ENCODE assay signal across 11 cellular contexts in genomic region chr12:11273449-11273848, GRCh38. TPM values are rescaled to one million over a fixed set of nuclear protein-coding genes. Genes with fewer than 3 reads are reported as not detected.
"Had no signal": no experiment of that assay in that cellular context is flagged by ENCODE, and none has a peak within 500 bp of the region (broad histone marks: within the 10 kb centered on the region; RNA-seq: fewer than 3 reads in every experiment).

No MANE protein-coding gene starts in this region.

- H3K4me3 ChIP-seq: GM23248, HAP-1, K562 had no signal

- H3K4me1 ChIP-seq: HAP-1 had no signal

- ATAC-seq: HCT116, K562 had no signal

- FAIRE-seq: HTR-8/SVneo, K562 had no signal

- H3K36me3 ChIP-seq: HAP-1 had no signal

- H3K27ac ChIP-seq: GM23248 had no signal

- H3K9me3 ChIP-seq: HAP-1 had no signal

- DNase-seq: GM23248, GOT3, H7, HFFc6, IMR-90 had no signal

RNA-seq across cellular contexts. Expression of gene PRB3, which starts 3.9 kb away (rescaled TPM):
- total RNA-seq: GM23248, H4, HFFc6, HT-29, IMR-90, K562 had no signal
- polyA plus RNA-seq: GM23248, IMR-90 had no signal

RNA-seq across cellular contexts. Expression of gene PRB4, which starts 36.8 kb away (rescaled TPM):
- total RNA-seq: GM23248, H4, H7, HFFc6, HT-29, IMR-90, K562 had no signal
- polyA plus RNA-seq: GM23248, IMR-90, K562 had no signal
